ENCODE assay signal across 7 cellular contexts in the genomic region with DNA sequence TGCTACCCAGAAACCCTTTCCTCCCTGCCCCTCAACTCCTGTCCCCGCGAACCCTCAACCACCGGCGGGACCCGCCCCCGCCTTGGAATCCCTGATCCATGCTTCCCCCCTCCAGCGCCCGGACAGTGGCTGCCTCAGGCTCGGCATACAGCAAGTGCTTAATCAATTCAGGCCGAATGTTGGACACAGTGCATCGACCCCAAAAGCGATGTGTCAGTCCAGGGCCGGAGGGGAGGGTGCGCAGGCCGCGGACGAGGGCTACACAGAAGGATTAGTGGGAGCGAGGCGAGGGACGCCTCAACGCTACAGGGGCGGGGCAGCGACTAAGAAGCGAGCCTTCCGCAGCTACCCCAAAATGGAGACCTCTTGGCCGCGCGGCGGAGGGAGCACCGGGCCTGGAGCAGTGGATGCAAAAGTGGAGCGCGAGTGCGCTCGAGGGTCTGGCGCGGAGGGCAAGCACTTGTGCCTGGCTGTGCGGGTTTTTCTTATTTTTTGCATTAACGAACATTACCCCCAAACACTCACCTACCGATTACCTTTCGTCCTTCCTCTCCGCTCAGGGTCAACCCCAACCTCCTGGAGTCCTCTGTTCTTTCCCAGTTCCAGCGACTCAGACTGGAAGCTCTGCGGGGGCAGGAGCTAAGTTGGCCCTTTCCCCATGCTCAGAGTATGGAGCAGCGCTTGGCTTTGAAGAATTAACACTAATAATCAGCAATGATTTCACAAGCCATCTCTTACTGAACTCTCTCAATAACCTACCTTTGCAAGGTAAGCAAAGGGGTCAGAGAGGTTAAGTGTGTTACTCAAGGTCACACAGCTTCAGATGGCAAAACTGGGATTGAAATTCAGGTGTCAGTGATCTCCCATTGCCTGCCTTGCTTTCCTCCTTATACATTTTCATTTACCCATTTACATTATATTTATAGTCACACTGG. TPM values are rescaled to one million over a fixed set of nuclear protein-coding genes. Genes with fewer than 3 reads are reported as not detected.
DNase-seq lines count a peak whose midpoint lies in the region; ATAC-seq and TF ChIP-seq lines count a peak whose summit lies in the region.

No MANE protein-coding gene starts in this region.

- H3K36me3 ChIP-seq in neural cell (ENCODE audit: insufficient read depth, low read length), result no peaks in the 10 kb centered on the region
- H3K36me3 ChIP-seq in tibial nerve, result no peaks in the 10 kb centered on the region

- H4K20me1 ChIP-seq in neural cell (ENCODE audit: insufficient read depth), result no peaks in the 10 kb centered on the region

- H3K9me3 ChIP-seq in neural cell (ENCODE audit: low read length), result no peaks in the 10 kb centered on the region
- H3K9me3 ChIP-seq in tibial nerve, result no peaks in the 10 kb centered on the region

- peak overlapping the region; percentile 73 for H3K27ac ChIP-seq in neural cell (ENCODE audit: low read length)
- peak overlapping the region; percentile 81 to 94 (median 86) for H3K27ac ChIP-seq in tibial nerve

- H3K9me2 ChIP-seq in neural cell (ENCODE audit: insufficient read depth, low read length), result no peaks in the 10 kb centered on the region

- H3K27me3 ChIP-seq in neural cell (ENCODE audit: insufficient read depth, low read depth, low read length) (no peaks in the 10 kb centered on the region), tibial nerve (no peaks in the 10 kb centered on the region)

- peak overlapping the region; percentile 75 for H3K4me3 Mint-ChIP-seq in activated T-helper 17 cell treated with anti-CD3 and anti-CD28 coated beads, Interleukin-2, amount 50 U/mL, for 72 hours

- H3F3A ChIP-seq in neural cell (ENCODE audit: insufficient read depth, low read length, poor library complexity, severe bottlenecking), result no peaks in the 10 kb centered on the region

- H3K79me2 ChIP-seq in neural cell (replicated peaks; ENCODE audit: insufficient read depth, low read length), result no peaks in the 10 kb centered on the region

- H3K9me3 Mint-ChIP-seq in activated T-helper 17 cell treated with anti-CD3 and anti-CD28 coated beads, Interleukin-2, amount 50 U/mL, for 72 hours, result no peaks in the 10 kb centered on the region

- in situ Hi-C loops in GM13977 (cut with MboI; ENCODE audit: low pct_unique_long_range_greater_than_20kb, low sequenced_read_pairs, unreplicated experiment), result no loop called here

- H3K27ac Mint-ChIP-seq in activated T-helper 17 cell treated with anti-CD3 and anti-CD28 coated beads, Interleukin-2, amount 50 U/mL, for 72 hours, result peak overlapping the region; percentile 98

- H3K4me2 ChIP-seq in neural cell (ENCODE audit: low read length), result peak overlapping the region; percentile 15

- TF ChIP-seq CTCF in GM13977 (IDR thresholded peaks at IDR 0.05; ENCODE audit: extremely low read depth, insufficient read depth, missing control alignments) (no peak), fibroblast of the aortic adventitia (IDR thresholded peaks at IDR 0.05; ENCODE audit: insufficient read depth, low read length) (no peak), neural cell (IDR thresholded peaks at IDR 0.05; ENCODE audit: poor library complexity, severe bottlenecking) (no peak), tibial nerve (IDR thresholded peaks at IDR 0.05) (no peak)

- peak overlapping the region; percentile 92 for H3K4me3 ChIP-seq in fibroblast of the aortic adventitia (ENCODE audit: low read depth, low read length)
- H3K4me3 ChIP-seq in neural cell (ENCODE audit: low read length), result peak overlapping the region; percentile 82
- peak overlapping the region; percentile 73 to 94 (median 87) for H3K4me3 ChIP-seq in tibial nerve

- peak overlapping the region; percentile 63 for H3K9ac ChIP-seq in neural cell (ENCODE audit: low read length)

- TF ChIP-seq RAD21 in neural cell (conservative IDR thresholded peaks at IDR 0.05), result no peak

- no peak for TF ChIP-seq POLR2A in tibial nerve (IDR thresholded peaks at IDR 0.05)

- TF ChIP-seq EP300 in neural cell (conservative IDR thresholded peaks at IDR 0.05; ENCODE audit: poor library complexity, severe bottlenecking), result no peak
- TF ChIP-seq EP300 in tibial nerve (IDR thresholded peaks at IDR 0.05), result no peak

- 6 to 7% methylated on average over 38 to 44 of the region's 44 CpGs for WGBS in tibial nerve, 2 donors

- peak overlapping the region; percentile 56 for H2AFZ ChIP-seq in neural cell (ENCODE audit: low read depth, low read length)

- H3K36me3 Mint-ChIP-seq in activated T-helper 17 cell treated with anti-CD3 and anti-CD28 coated beads, Interleukin-2, amount 50 U/mL, for 72 hours (ENCODE audit: low read depth), result peaks cover 15% of the 10 kb centered on the region

- H3K4me1 ChIP-seq in tibial nerve, result peaks cover 0 to 17% (median 12%) of the 10 kb centered on the region in 4 donors

- H3K27me3 Mint-ChIP-seq in activated T-helper 17 cell treated with anti-CD3 and anti-CD28 coated beads, Interleukin-2, amount 50 U/mL, for 72 hours, result no peaks in the 10 kb centered on the region

- peaks cover 27% of the 10 kb centered on the region for H3K4me1 Mint-ChIP-seq in activated T-helper 17 cell treated with anti-CD3 and anti-CD28 coated beads, Interleukin-2, amount 50 U/mL, for 72 hours

- ATAC-seq in HG03025 (IDR thresholded peaks at IDR 0.05; ENCODE audit: low FRiP score, unreplicated experiment), result peak; percentile 29
- peak; percentile 6 for ATAC-seq in activated T-helper 17 cell treated with anti-CD3 and anti-CD28 coated beads, Interleukin-2, amount 50 U/mL, for 72 hours (replicated peaks)

- peak; percentile 71 for DNase-seq in GM13977 (ENCODE audit: low spot score)
- peak; percentile 76 for DNase-seq in NCI-H774 (lab: John Stamatoyannopoulos, UW)
- DNase-seq in fibroblast of the aortic adventitia (ENCODE audit: low read depth), result peak; percentile 56
- peak in 1 of 2 donors; percentile 57 for DNase-seq in tibial nerve (ENCODE audit: low spot score in 2 of 2)

TF ChIP-seq in neural cell, 6 proteins besides CTCF, POLR2A, EP300 and RAD21:
- TF ChIP-seq POLR2AphosphoS5 (IDR thresholded peaks at IDR 0.05) (no peak), MXI1 (conservative IDR thresholded peaks at IDR 0.05; ENCODE audit: poor library complexity, severe bottlenecking) (peak; percentile 76), SMC3 (conservative IDR thresholded peaks at IDR 0.05; ENCODE audit: poor library complexity) (peak; percentile 5)

RNA-seq across cellular contexts. Expression of gene WNT11, which starts 30.1 kb away (rescaled TPM):
- total RNA-seq in activated T-helper 17 cell treated with anti-CD3 and anti-CD28 coated beads, Interleukin-2, amount 50 U/mL, for 72 hours, result not detected
- total RNA-seq in fibroblast of the aortic adventitia (ENCODE audit: low replicate concordance) (1.2 TPM in 1 of 2 replicates, not detected in the other), tibial nerve (10 to 100 TPM; 14.2 to 65.7 (median 27.5) TPM)
- polyA plus RNA-seq in neural cell, result 1.4 and 2.3 TPM in 2 replicates
- polyA minus RNA-seq in neural cell, result 0.46 and 2.2 TPM in 2 replicates
